In genomic region chr15:26318689-26319088, GRCh38 we compare ENCODE assay signal across 35 cellular contexts.
DNase-seq lines count a peak whose midpoint lies in the region; ATAC-seq, FAIRE-seq and TF ChIP-seq lines count a peak whose summit lies in the region.
"Had no signal": no experiment of that assay in that cellular context is flagged by ENCODE, and none has a peak within 500 bp of the region (broad histone marks: within the 10 kb centered on the region; RNA-seq: fewer than 3 reads in every experiment).

No MANE protein-coding gene starts in this region.

- H3K79me2 ChIP-seq in GM23338 (replicated peaks; ENCODE audit: insufficient read depth): no peaks in the 10 kb centered on the region
- no peaks in the 10 kb centered on the region for H3K79me2 ChIP-seq in neural cell (replicated peaks; ENCODE audit: insufficient read depth, low read length)
- no peaks in the 10 kb centered on the region for H3K79me2 ChIP-seq in osteoblast (ENCODE audit: insufficient read depth, low read length)

- no peaks in the 10 kb centered on the region for H3K9me2 ChIP-seq in GM23338 (ENCODE audit: insufficient read depth)
- no peaks in the 10 kb centered on the region for H3K9me2 ChIP-seq in neural cell (ENCODE audit: insufficient read depth, low read length)

- H3K4me1 Mint-ChIP-seq in GM23338: no peaks in the 10 kb centered on the region; the same call in 2 of the 3 replicates
- H3K4me1 Mint-ChIP-seq in activated CD8-positive, alpha-beta T cell treated with anti-CD3 and anti-CD28 coated beads for 36 hours (ENCODE audit: low read depth): no peaks in the 10 kb centered on the region
- H3K4me1 Mint-ChIP-seq: B cell; CD14-positive monocyte; CD4-positive, alpha-beta memory T cell; CD4-positive, CD25-positive, alpha-beta regulatory T cell; CD8-positive, alpha-beta memory T cell had no signal

- intact Hi-C loops in activated CD8-positive, alpha-beta T cell treated with anti-CD3 and anti-CD28 coated beads for 36 hours (cut with micrococcal nuclease): no loop called here

- 0 out of 2 replicates have a peak overlapping the region, but pooled peaks have one; percentile 21 for H2AFZ ChIP-seq in GM23338
- H2AFZ ChIP-seq in neural cell (ENCODE audit: low read depth, low read length): no peak overlapping the region
- no peak overlapping the region for H2AFZ ChIP-seq in osteoblast (ENCODE audit: low read length)

- H3K27ac Mint-ChIP-seq in GM23338: no peak overlapping the region
- no peak overlapping the region for H3K27ac Mint-ChIP-seq in activated CD8-positive, alpha-beta T cell treated with anti-CD3 and anti-CD28 coated beads for 36 hours
- H3K27ac Mint-ChIP-seq: B cell; CD14-positive monocyte; CD4-positive, alpha-beta memory T cell; CD4-positive, alpha-beta T cell; CD4-positive, CD25-positive, alpha-beta regulatory T cell; CD8-positive, alpha-beta memory T cell; CD8-positive, alpha-beta T cell had no signal

- TF ChIP-seq CTCF in GM23338 (conservative IDR thresholded peaks at IDR 0.05; ENCODE audit: low read depth in 2 of 2) (no peak), neural cell (IDR thresholded peaks at IDR 0.05; ENCODE audit: poor library complexity, severe bottlenecking) (no peak), osteoblast (IDR thresholded peaks at IDR 0.05; ENCODE audit: extremely low read depth, low read depth, low read length) (no peak)
- no peak for TF ChIP-seq CTCF in activated CD8-positive, alpha-beta T cell treated with anti-CD3 and anti-CD28 coated beads for 36 hours (IDR thresholded peaks at IDR 0.05)

- CTCF ChIA-PET in activated CD8-positive, alpha-beta T cell treated with anti-CD3 and anti-CD28 coated beads for 36 hours (lab: Charles Lee): no interaction called here

- no peak for TF ChIP-seq RAD21 in neural cell (conservative IDR thresholded peaks at IDR 0.05)

- no peak overlapping the region for H3K4me3 Mint-ChIP-seq in GM23338
- no peak overlapping the region for H3K4me3 Mint-ChIP-seq in activated CD8-positive, alpha-beta T cell treated with anti-CD3 and anti-CD28 coated beads for 36 hours
- H3K4me3 Mint-ChIP-seq: B cell; CD14-positive monocyte; CD4-positive, alpha-beta memory T cell; CD4-positive, alpha-beta T cell; CD4-positive, CD25-positive, alpha-beta regulatory T cell; CD8-positive, alpha-beta memory T cell; CD8-positive, alpha-beta T cell had no signal

- no peak overlapping the region for H3K27ac ChIP-seq in GM23338 (ENCODE audit: low read depth)
- peak overlapping the region; percentile 88 for H3K27ac ChIP-seq in neural cell (ENCODE audit: low read length)
- no peak overlapping the region for H3K27ac ChIP-seq in osteoblast (ENCODE audit: low read depth, low read length)
- H3K27ac ChIP-seq: 22Rv1; A549; BLaER1; BLaER1 treated with 17β-estradiol and CSF1 and Interleukin-3, amounts not matched to agents 10 nM and 100 nM; C4-2B had no signal

- H3F3A ChIP-seq in GM23338 (replicated peaks; ENCODE audit: low read depth) (no peaks in the 10 kb centered on the region), neural cell (ENCODE audit: insufficient read depth, low read length, poor library complexity, severe bottlenecking) (no peaks in the 10 kb centered on the region)

- H3K27me3 Mint-ChIP-seq in GM23338 (ENCODE audit: insufficient read depth, low read depth, poor library complexity): peaks cover 6% of the 10 kb centered on the region
- H3K27me3 Mint-ChIP-seq in activated CD8-positive, alpha-beta T cell treated with anti-CD3 and anti-CD28 coated beads for 36 hours: no peaks in the 10 kb centered on the region
- H3K27me3 Mint-ChIP-seq: B cell; CD4-positive, alpha-beta T cell; CD4-positive, CD25-positive, alpha-beta regulatory T cell; CD8-positive, alpha-beta memory T cell had no signal

- POLR2A ChIA-PET in activated CD8-positive, alpha-beta T cell treated with anti-CD3 and anti-CD28 coated beads for 36 hours (lab: Charles Lee): no interaction called here

- H3K9me3 Mint-ChIP-seq in GM23338: peaks cover 8% of the 10 kb centered on the region
- H3K9me3 Mint-ChIP-seq in activated CD8-positive, alpha-beta T cell treated with anti-CD3 and anti-CD28 coated beads for 36 hours: peaks cover 4% of the 10 kb centered on the region
- H3K9me3 Mint-ChIP-seq: CD8-positive, alpha-beta T cell had no signal

- no peak overlapping the region for H3K4me3 ChIP-seq in GM23338
- H3K4me3 ChIP-seq in neural cell (ENCODE audit: low read length): peak overlapping the region; percentile 35
- no peak overlapping the region for H3K4me3 ChIP-seq in osteoblast (ENCODE audit: insufficient read depth, low read length)
- H3K4me3 ChIP-seq: A549; BLaER1; BLaER1 treated with 17β-estradiol and CSF1 and Interleukin-3, amounts not matched to agents 10 nM and 100 nM had no signal

- no peak for ATAC-seq in GM23338
- ATAC-seq in activated CD8-positive, alpha-beta T cell treated with anti-CD3 and anti-CD28 coated beads for 36 hours: no peak
- ATAC-seq: A549; CD8-positive, alpha-beta T cell had no signal

- no peak for FAIRE-seq in GM19239 (lab: Jason Lieb, UNC)
- FAIRE-seq: A204.1, A549, D721Med had no signal

- no peaks in the 10 kb centered on the region for H4K20me1 ChIP-seq in GM23338 (replicated peaks; ENCODE audit: insufficient read depth)
- no peaks in the 10 kb centered on the region for H4K20me1 ChIP-seq in neural cell (ENCODE audit: insufficient read depth)
- H4K20me1 ChIP-seq in osteoblast (ENCODE audit: insufficient read depth, low read length): no peaks in the 10 kb centered on the region
- H4K20me1 ChIP-seq: BLaER1; BLaER1 treated with 17β-estradiol and CSF1 and Interleukin-3, amounts not matched to agents 10 nM and 100 nM had no signal

- no peaks in the 10 kb centered on the region for H3K27me3 ChIP-seq in GM23338 (ENCODE audit: insufficient read depth)
- no peaks in the 10 kb centered on the region for H3K27me3 ChIP-seq in neural cell (ENCODE audit: insufficient read depth, low read depth, low read length)
- H3K27me3 ChIP-seq in osteoblast (ENCODE audit: insufficient read depth, low read length): no peaks in the 10 kb centered on the region
- H3K27me3 ChIP-seq: BE2C; BLaER1; BLaER1 treated with 17β-estradiol and CSF1 and Interleukin-3, amounts not matched to agents 10 nM and 100 nM had no signal

- TF ChIP-seq EP300 in neural cell (conservative IDR thresholded peaks at IDR 0.05; ENCODE audit: poor library complexity, severe bottlenecking): peak; percentile 90

- H3K9me3 ChIP-seq in neural cell (ENCODE audit: low read length) (no peaks in the 10 kb centered on the region), osteoblast (ENCODE audit: low read depth, low read length) (no peaks in the 10 kb centered on the region)
- H3K9me3 ChIP-seq: A549; BE2C; BLaER1; BLaER1 treated with 17β-estradiol and CSF1 and Interleukin-3, amounts not matched to agents 10 nM and 100 nM had no signal

- no peak for DNase-seq in GM23338 (ENCODE audit: low spot score)
- DNase-seq in osteoblast (ENCODE audit: insufficient read length, low spot score, missing footprints): peak; percentile 21
- no peak for DNase-seq in NCI-H345 (lab: John Stamatoyannopoulos, UW)
- no peak for DNase-seq in GM19239 (ENCODE audit: insufficient read length, low spot score)
- no peak for DNase-seq in activated CD8-positive, alpha-beta T cell treated with anti-CD3 and anti-CD28 coated beads for 36 hours
- DNase-seq: 8988T; ACHN; AML-193; BE2C; C1 segment of cervical spinal cord; Caco-2; Calu3; CD4-positive, alpha-beta memory T cell; CD4-positive, alpha-beta T cell; CD4-positive, CD25-positive, alpha-beta regulatory T cell; CD8-positive, alpha-beta memory T cell; CD8-positive, alpha-beta T cell; COR-L47; DMS 273 treated with DMSO at 0.1 percent for 48 hours; DMS153; DMS53; DMS79; DMS79 treated with DMSO at 0.1 percent for 48 hours; DND-41; EL had no signal

- H3K4me1 ChIP-seq in GM23338 (ENCODE audit: insufficient read depth): no peaks in the 10 kb centered on the region
- no peaks in the 10 kb centered on the region for H3K4me1 ChIP-seq in osteoblast (ENCODE audit: insufficient read depth, low read length)
- H3K4me1 ChIP-seq: A549; BE2C; BLaER1; BLaER1 treated with 17β-estradiol and CSF1 and Interleukin-3, amounts not matched to agents 10 nM and 100 nM; Caco-2 had no signal

- peak overlapping the region; percentile 47 for H3K9ac ChIP-seq in neural cell (ENCODE audit: low read length)
- H3K9ac ChIP-seq: BLaER1; BLaER1 treated with 17β-estradiol and CSF1 and Interleukin-3, amounts not matched to agents 10 nM and 100 nM had no signal

- H3K4me2 ChIP-seq in GM23338 (no peak overlapping the region), neural cell (ENCODE audit: low read length) (peak overlapping the region; percentile 13), osteoblast (ENCODE audit: insufficient read depth, low read length) (no peak overlapping the region)
- H3K4me2 ChIP-seq: A549; BLaER1; BLaER1 treated with 17β-estradiol and CSF1 and Interleukin-3, amounts not matched to agents 10 nM and 100 nM had no signal

- H3K36me3 Mint-ChIP-seq in GM23338 (ENCODE audit: low read depth): peaks cover 7% of the 10 kb centered on the region
- H3K36me3 Mint-ChIP-seq in activated CD8-positive, alpha-beta T cell treated with anti-CD3 and anti-CD28 coated beads for 36 hours (ENCODE audit: low read depth): no peaks in the 10 kb centered on the region
- H3K36me3 Mint-ChIP-seq: CD14-positive monocyte; CD4-positive, alpha-beta memory T cell; CD4-positive, CD25-positive, alpha-beta regulatory T cell; CD8-positive, alpha-beta memory T cell; CD8-positive, alpha-beta T cell had no signal

- H3K36me3 ChIP-seq in GM23338 (ENCODE audit: insufficient read depth) (no peaks in the 10 kb centered on the region), neural cell (ENCODE audit: insufficient read depth, low read length) (no peaks in the 10 kb centered on the region), osteoblast (ENCODE audit: insufficient read depth, low read length) (no peaks in the 10 kb centered on the region)
- H3K36me3 ChIP-seq: BE2C; BLaER1; BLaER1 treated with 17β-estradiol and CSF1 and Interleukin-3, amounts not matched to agents 10 nM and 100 nM had no signal

TF ChIP-seq in GM23338, 12 proteins besides CTCF, POLR2A, EP300 and RAD21 (continues in another document):
- no peak for TF ChIP-seq JUNB (IDR thresholded peaks at IDR 0.05; ENCODE audit: unreplicated experiment)

TF ChIP-seq in neural cell, 6 proteins besides CTCF, POLR2A, EP300 and RAD21 (continues in another document):
- TF ChIP-seq MXI1 (conservative IDR thresholded peaks at IDR 0.05; ENCODE audit: poor library complexity, severe bottlenecking) (no peak), EZH2 (IDR thresholded peaks at IDR 0.05; ENCODE audit: borderline replicate concordance, insufficient read depth, low read length, poor library complexity, severe bottlenecking) (no peak), TAF1 (IDR thresholded peaks at IDR 0.05; ENCODE audit: low read depth) (no peak), SMC3 (conservative IDR thresholded peaks at IDR 0.05; ENCODE audit: poor library complexity) (peak; percentile 18), POLR2AphosphoS5 (IDR thresholded peaks at IDR 0.05) (peak; percentile 55)
